Comparison of ENCODE assay signal across 18 cellular contexts in genomic region chr1:184940226-184940625, GRCh38. TPM values are rescaled to one million over a fixed set of nuclear protein-coding genes. Genes with fewer than 3 reads are reported as not detected.
DNase-seq lines count a peak whose midpoint lies in the region; ATAC-seq, FAIRE-seq and TF ChIP-seq lines count a peak whose summit lies in the region.
"Had no signal": no experiment of that assay in that cellular context is flagged by ENCODE, and none has a peak within 500 bp of the region (broad histone marks: within the 10 kb centered on the region; RNA-seq: fewer than 3 reads in every experiment).

No MANE protein-coding gene starts in this region.

- no peak overlapping the region for H3K27ac ChIP-seq in GM23248
- H3K27ac ChIP-seq in ascending aorta: peak overlapping the region; percentile 57 to 60
- no peak overlapping the region for H3K27ac ChIP-seq in foreskin keratinocyte
- H3K27ac ChIP-seq in breast epithelium: peak overlapping the region in 1 of 2 donors; percentile 8
- H3K27ac ChIP-seq: A549, Peyer's patch had no signal

- no peak overlapping the region for H2AFZ ChIP-seq in GM23248

- peaks cover 9% of the 10 kb centered on the region for H3K4me1 ChIP-seq in GM23248 (ENCODE audit: insufficient read depth)
- peaks cover 14 to 40% of the 10 kb centered on the region in 2 donors for H3K4me1 ChIP-seq in ascending aorta
- H3K4me1 ChIP-seq in foreskin keratinocyte: peaks cover 4% of the 10 kb centered on the region
- H3K4me1 ChIP-seq in breast epithelium: no peaks in the 10 kb centered on the region
- H3K4me1 ChIP-seq: A549, Peyer's patch had no signal

- ATAC-seq in foreskin keratinocyte: no peak
- ATAC-seq: A549; CD8-positive, alpha-beta T cell had no signal

- in situ Hi-C loops in GM23248 (cut with MboI): no loop called here

- H3K9ac ChIP-seq in GM23248: no peak overlapping the region

- 0 out of 2 replicates have a peak, but pooled peaks cover 3% of the 10 kb centered on the region for H3K9me2 ChIP-seq in GM23248 (ENCODE audit: insufficient read depth)

- H3K36me3 ChIP-seq in GM23248 (ENCODE audit: low read depth): no peaks in the 10 kb centered on the region
- no peaks in the 10 kb centered on the region for H3K36me3 ChIP-seq in ascending aorta
- no peaks in the 10 kb centered on the region for H3K36me3 ChIP-seq in breast epithelium
- H3K36me3 ChIP-seq: Peyer's patch had no signal

- no peak for FAIRE-seq in GM19239 (lab: Jason Lieb, UNC)
- no peak for FAIRE-seq in RCC 7860 (lab: Jason Lieb, UNC)
- FAIRE-seq: A549, H1 had no signal

- H3K4me2 ChIP-seq in GM23248 (ENCODE audit: unreplicated experiment): no peak overlapping the region
- H3K4me2 ChIP-seq: A549 had no signal

- no peak for TF ChIP-seq POLR2A in breast epithelium (IDR thresholded peaks at IDR 0.05)

- TF ChIP-seq CTCF in ascending aorta (IDR thresholded peaks at IDR 0.05) (no peak), foreskin keratinocyte (conservative IDR thresholded peaks at IDR 0.05) (no peak), breast epithelium (IDR thresholded peaks at IDR 0.05) (no peak)

- intact Hi-C loops in ascending aorta (cut with DNase I): no loop called here
- intact Hi-C loops in breast epithelium (cut with DNase I; ENCODE audit: low total_unique reads): no loop called here

- DNase-seq in AG08395 (ENCODE audit: low spot score) (peak; percentile 41), GM23248 (peak; percentile 38), ascending aorta (ENCODE audit: low spot score in 2 of 2) (no peak), iris pigment epithelial cell (ENCODE audit: low read depth) (peak; percentile 55), GM19239 (ENCODE audit: insufficient read length, low spot score) (no peak), RCC 7860 (ENCODE audit: low spot score) (no peak), foreskin keratinocyte (no peak), breast epithelium (ENCODE audit: low spot score in 2 of 2) (no peak)
- DNase-seq: CD8-positive, alpha-beta T cell; DMS79 treated with DMSO at 0.1 percent for 48 hours; Kasumi-1; NCI-H187 treated with DMSO at 0.1 percent for 48 hours; NCI-H446 treated with DMSO at 0.1 percent for 48 hours; NCI-H748 treated with DMSO at 0.1 percent for 48 hours; Peyer's patch; SHP77 had no signal

- H4K20me1 ChIP-seq in GM23248 (ENCODE audit: insufficient read depth): no peaks in the 10 kb centered on the region; the same call in 1 of the 2 replicates

- H3K4me3 ChIP-seq in GM23248: no peak overlapping the region
- H3K4me3 ChIP-seq in ascending aorta: no peak overlapping the region
- H3K4me3 ChIP-seq in breast epithelium: no peak overlapping the region
- H3K4me3 ChIP-seq: A549, Peyer's patch had no signal

- no peaks in the 10 kb centered on the region for H3K27me3 ChIP-seq in GM23248 (replicated peaks; ENCODE audit: insufficient read depth)
- H3K27me3 ChIP-seq in ascending aorta: no peaks in the 10 kb centered on the region
- H3K27me3 ChIP-seq in foreskin keratinocyte: no peaks in the 10 kb centered on the region
- no peaks in the 10 kb centered on the region for H3K27me3 ChIP-seq in breast epithelium
- H3K27me3 ChIP-seq: Peyer's patch had no signal

- H3F3A ChIP-seq in GM23248 (ENCODE audit: insufficient read depth): no peaks in the 10 kb centered on the region

- WGBS in GM23248 (ENCODE audit: low coverage in 1 of 2, low lambda C conversion rate in 2 of 2, missing lambda C conversion rate in 2 of 2), 2 experiments: 92 to 100% methylated on average over 2 of the region's 2 CpGs

- no peaks in the 10 kb centered on the region for H3K79me2 ChIP-seq in GM23248 (ENCODE audit: insufficient read depth)

- no peaks in the 10 kb centered on the region for H3K9me3 ChIP-seq in GM23248 (ENCODE audit: low read depth)
- no peaks in the 10 kb centered on the region for H3K9me3 ChIP-seq in ascending aorta
- no peaks in the 10 kb centered on the region for H3K9me3 ChIP-seq in breast epithelium
- H3K9me3 ChIP-seq: A549, Peyer's patch had no signal

RNA-seq across cellular contexts. Expression of gene NIBAN1, which starts 34.1 kb away (rescaled TPM):
- total RNA-seq in GM23248 (2014; rRNA removed; shearing (Covaris generic)): 34.8 and 35.5 TPM in 2 replicates
- polyA plus RNA-seq in GM23248 (2016; fragmentation: Nextera tagmentation; extraction: Ambion mirVana) (19.5 and 19.9 TPM in 2 replicates), foreskin keratinocyte (4.4 and 6.7 TPM in 2 replicates)
- total RNA-seq in ascending aorta (74.6 TPM), foreskin keratinocyte (22.6 and 28.2 TPM in 2 replicates), breast epithelium (10 to 100 TPM; 11.7 to 44.2 (median 34.7) TPM)

Comparison
In these comparisons a context has a peak if more than half of its experiments do, and no peak if none do; other contexts are left out.
1. DNase-seq: peak in AG08395 (single experiment), GM23248 (single experiment) and iris pigment epithelial cell (single experiment); none in ascending aorta (0 of 2), GM19239 (single experiment), RCC 7860 (single experiment), foreskin keratinocyte (0 of 2) and breast epithelium (0 of 2).
2. H3K27ac ChIP-seq: peak in ascending aorta (2 of 2); none in GM23248 (single experiment) and foreskin keratinocyte (single experiment).